In the genomic region with DNA sequence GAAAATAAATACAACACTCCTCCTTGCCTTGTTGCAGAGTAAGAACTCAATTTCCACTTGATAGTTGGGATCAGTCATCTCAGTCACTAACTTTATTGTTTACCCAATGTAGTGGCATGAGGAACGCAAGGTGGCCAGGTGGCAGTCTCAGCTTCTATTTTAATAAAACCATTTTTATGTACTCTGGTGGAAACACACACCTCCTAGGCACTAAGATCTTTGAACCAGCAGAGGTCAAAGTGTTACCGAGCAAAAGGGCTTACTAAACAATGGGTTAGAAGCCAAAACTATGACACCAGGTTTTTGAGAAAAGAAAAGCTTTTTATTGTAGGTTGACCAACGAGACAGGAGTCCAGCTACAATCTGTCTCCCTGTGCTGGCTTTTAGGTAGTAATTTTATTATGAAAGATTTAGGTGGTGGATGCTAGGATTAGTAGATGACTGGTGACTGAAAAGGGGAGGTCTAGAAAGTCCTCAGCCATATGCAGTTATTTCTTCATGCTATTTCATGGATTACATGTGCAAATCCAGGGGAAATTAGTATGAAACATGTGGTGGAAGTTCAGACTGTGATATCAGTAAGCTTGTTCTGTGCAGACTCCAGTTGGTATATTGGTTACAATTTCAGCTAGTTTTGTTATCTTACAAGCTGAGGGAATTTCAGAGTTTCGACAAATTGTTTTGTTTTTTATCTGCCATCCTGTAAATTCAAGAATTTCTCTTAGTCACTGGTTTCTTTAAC, we compare ENCODE assay signal across 27 cellular contexts.
"Had no signal": no experiment of that assay in that cellular context is flagged by ENCODE, and none has a peak within 500 bp of the region (broad histone marks: within the 10 kb centered on the region; RNA-seq: fewer than 3 reads in every experiment).

No MANE protein-coding gene starts in this region.

- H3K36me3 ChIP-seq: brain microvascular endothelial cell, cardiac muscle cell, Peyer's patch, SJSA1 had no signal

- H3K4me3 ChIP-seq: cardiac muscle cell, Peyer's patch, SJSA1 had no signal

- ATAC-seq: activated CD4-positive, CD25-positive, alpha-beta regulatory T cell treated with anti-CD3 and anti-CD28 coated beads, Interleukin-2, amount 50 U/mL, for 24 hours; activated CD8-positive, alpha-beta T cell treated with anti-CD3 and anti-CD28 coated beads for 36 hours; activated T-cell treated with anti-CD3 and anti-CD28 coated beads, Interleukin-2, amount 50 U/mL, for 72 hours; SK-N-SH treated with all-trans-retinoic acid at 6 μM for 48 hours had no signal

- H3K27me3 ChIP-seq: brain microvascular endothelial cell, cardiac muscle cell, Peyer's patch had no signal

- DNase-seq: activated CD4-positive, alpha-beta T cell treated with anti-CD3 and anti-CD28 coated beads for 4 hours; activated CD8-positive, alpha-beta memory T cell treated with anti-CD3 and anti-CD28 coated beads, Interleukin-2, amount 50 U/mL, for 4 hours; activated CD8-positive, alpha-beta T cell treated with anti-CD3 and anti-CD28 coated beads for 36 hours; activated gamma-delta T cell treated with Interleukin-2 at 50 U/mL for 16 hours; activated naive CD4-positive, alpha-beta T cell treated with anti-CD3 and anti-CD28 coated beads, Interleukin-2, amount 10 ng/mL, durations not matched to agents 7 days and 5 days; activated naive CD8-positive, alpha-beta T cell treated with anti-CD3 and anti-CD28 coated beads for 36 hours; activated T-cell treated with anti-CD3 and anti-CD28 coated beads, Interleukin-2, amount 50 U/mL, for 72 hours; brain microvascular endothelial cell; MV-4-11; NCI-H1092 treated with DMSO at 0.1 percent for 48 hours; NCI-H1417 treated with DMSO at 0.1 percent for 48 hours; NCI-H1694; NCI-H2029; NCI-H2107; NCI-H2171 treated with DMSO at 0.1 percent for 48 hours; NCI-H345; NCI-H510A; NCI-H526 treated with DMSO at 0.1 percent for 48 hours; NCI-H82; NK-92 treated with Interleukin-12 subunit alpha and Interleukin-12 subunit beta, amount 100 ng/mL, for 24 hours; Peyer's patch; SHP77 had no signal

- H3K9me3 ChIP-seq: Peyer's patch, SJSA1 had no signal

- H3K4me1 ChIP-seq: Peyer's patch, SJSA1 had no signal

- H3K27ac ChIP-seq: brain microvascular endothelial cell, cardiac muscle cell, Peyer's patch, RWPE1, SJSA1 had no signal
